In the genomic region with DNA sequence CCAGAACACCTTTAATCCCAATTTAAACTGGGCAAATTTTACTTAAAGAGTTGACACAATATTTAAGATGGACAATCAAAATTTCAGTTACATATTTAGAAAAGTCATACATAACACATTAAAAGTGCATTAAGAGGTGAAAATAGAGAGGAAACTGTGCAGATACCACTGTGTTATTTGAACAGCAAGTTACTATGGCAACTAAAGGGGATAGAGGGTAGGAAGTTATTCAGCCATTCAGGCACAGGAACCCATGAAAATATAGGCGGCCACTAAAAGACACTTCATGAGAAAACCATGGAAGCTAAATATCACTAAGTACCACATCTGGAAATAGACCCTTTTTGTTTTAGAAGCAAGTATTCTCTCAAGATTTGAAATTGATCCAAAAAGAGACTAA, we compare ENCODE assay signal across 19 cellular contexts.
DNase-seq lines count a peak whose midpoint lies in the region; ATAC-seq lines count a peak whose summit lies in the region.
"Had no signal": no experiment of that assay in that cellular context is flagged by ENCODE, and none has a peak within 500 bp of the region (broad histone marks: within the 10 kb centered on the region; RNA-seq: fewer than 3 reads in every experiment).

No MANE protein-coding gene starts in this region.

- in situ Hi-C loops in KBM-7 (cut with MboI; ENCODE audit: low pct_unique_long_range_greater_than_20kb, low sequenced_read_pairs) = no loop called here

- ATAC-seq in GM19455 (IDR thresholded peaks at IDR 0.05; ENCODE audit: unreplicated experiment) = no peak
- ATAC-seq: A549, PC-3 had no signal

- DNase-seq in COLO829 (ENCODE audit: low spot score) (peak; percentile 6), KBM-7 (peak; percentile 41), RPMI7951 (ENCODE audit: low read depth) (peak; percentile 9), glomerular visceral epithelial cell (ENCODE audit: extremely low spot score) (peak; percentile 35), NCI-H1105 treated with DMSO at 0.1 percent for 48 hours (lab: John Stamatoyannopoulos, UW) (no peak), NCI-H524 treated with DMSO at 0.1 percent for 48 hours (lab: John Stamatoyannopoulos, UW) (no peak)
- DNase-seq in central memory CD4-positive, alpha-beta T cell = no peak
- DNase-seq: CD4-positive, alpha-beta T cell; DND-41; IMR-90; NCI-H1694 treated with DMSO at 0.1 percent for 48 hours; NCI-H2107; NCI-H226; NCI-H82; PC-3; SIG-M5; T-helper 1 cell had no signal

Comparison
In these comparisons a context has a peak if more than half of its experiments do, and no peak if none do; other contexts are left out.
1. DNase-seq: peak in COLO829 (single experiment), KBM-7 (single experiment), RPMI7951 (single experiment) and glomerular visceral epithelial cell (single experiment); none in NCI-H1105 treated with DMSO at 0.1 percent for 48 hours (single experiment), central memory CD4-positive, alpha-beta T cell (single experiment) and NCI-H524 treated with DMSO at 0.1 percent for 48 hours (single experiment).